In the genomic region with DNA sequence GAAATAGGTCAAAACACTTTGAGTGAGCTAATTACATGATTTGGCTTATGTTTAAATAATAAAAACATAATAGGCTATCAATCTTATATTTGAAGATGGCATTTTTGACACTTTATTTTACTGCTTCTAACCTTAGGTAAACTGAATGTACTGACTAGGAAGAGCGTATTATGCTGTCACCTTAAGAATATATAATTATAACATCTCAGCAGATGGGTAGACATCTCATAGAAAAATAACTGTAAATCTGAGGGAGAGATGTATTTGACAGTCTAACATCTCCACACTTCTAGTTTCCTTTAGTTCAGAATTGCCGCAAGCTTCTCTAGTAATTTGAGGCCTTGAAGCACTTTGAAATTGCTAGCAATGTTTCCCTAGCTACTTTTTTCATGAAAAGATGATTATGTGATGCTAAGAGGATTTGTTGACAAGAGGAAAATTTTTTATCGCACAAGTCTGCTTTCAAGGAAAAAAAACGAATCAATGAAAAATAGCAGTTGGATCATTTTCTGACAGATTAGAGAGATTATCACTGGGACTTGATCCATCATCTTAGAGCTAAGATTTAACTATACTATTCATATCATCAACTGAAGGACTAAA, we compare ENCODE assay signal across 4 cellular contexts.
"Had no signal": no experiment of that assay in that cellular context is flagged by ENCODE, and none has a peak within 500 bp of the region (broad histone marks: within the 10 kb centered on the region; RNA-seq: fewer than 3 reads in every experiment).

No MANE protein-coding gene starts in this region.

- H3K27ac ChIP-seq: HL-60 had no signal

- H3K4me3 ChIP-seq: GM23338 had no signal

- H2AFZ ChIP-seq: GM23338 had no signal

- ATAC-seq: GM23338, HepG2 had no signal

- H3K4me2 ChIP-seq: GM23338 had no signal

- DNase-seq: H9 had no signal
